ENCODE assay signal across 9 cellular contexts in genomic region chr15:32641517-32642059, GRCh38. TPM values are rescaled to one million over a fixed set of nuclear protein-coding genes. Genes with fewer than 3 reads are reported as not detected.
DNase-seq lines count a peak whose midpoint lies in the region; ATAC-seq lines count a peak whose summit lies in the region.
"Had no signal": no experiment of that assay in that cellular context is flagged by ENCODE, and none has a peak within 500 bp of the region (broad histone marks: within the 10 kb centered on the region; RNA-seq: fewer than 3 reads in every experiment).

Gene SCG5 (plus strand): TSS chr15:32641710. CDS start chr15:32643593, 1,883 bp downstream.

- H3K36me3 Mint-ChIP-seq in activated CD4-positive, alpha-beta T cell treated with anti-CD3 and anti-CD28 coated beads, Interleukin-2, amount 10 ng/mL, durations not matched to agents 24 days and 14 days (ENCODE audit: low read depth) = peaks cover 28% of the 10 kb centered on the region
- H3K36me3 Mint-ChIP-seq in naive thymus-derived CD8-positive, alpha-beta T cell = peaks cover 0 to 3% (median 0%) of the 10 kb centered on the region in 3 donors

- H3K27me3 Mint-ChIP-seq in activated CD4-positive, alpha-beta T cell treated with anti-CD3 and anti-CD28 coated beads, Interleukin-2, amount 10 ng/mL, durations not matched to agents 24 days and 14 days = no peaks in the 10 kb centered on the region
- peaks cover 4 to 14% (median 6%) of the 10 kb centered on the region in 5 donors for H3K27me3 Mint-ChIP-seq in naive thymus-derived CD8-positive, alpha-beta T cell

- H3K27me3 ChIP-seq in adipocyte (replicated peaks; ENCODE audit: control insufficient read depth, insufficient read depth, low read length) (no peaks in the 10 kb centered on the region), iPS-15b (ENCODE audit: control insufficient read depth, insufficient read depth, low read length) (no peaks in the 10 kb centered on the region)
- H3K27me3 ChIP-seq: ascending aorta had no signal

- intact Hi-C loops in activated CD4-positive, alpha-beta T cell treated with anti-CD3 and anti-CD28 coated beads, Interleukin-2, amount 10 ng/mL, durations not matched to agents 24 days and 14 days (cut with micrococcal nuclease) = no loop called here

- H3K9ac ChIP-seq in adipocyte (ENCODE audit: low read length) (no peak within 1 kb of the TSS), iPS-15b (ENCODE audit: low read depth, low read length) (peak within 1 kb of the TSS; percentile 67)

- H3K4me1 Mint-ChIP-seq in activated CD4-positive, alpha-beta T cell treated with anti-CD3 and anti-CD28 coated beads, Interleukin-2, amount 10 ng/mL, durations not matched to agents 24 days and 14 days = peaks cover 3% of the 10 kb centered on the region
- peaks cover 0 to 2% (median 0%) of the 10 kb centered on the region in 4 donors for H3K4me1 Mint-ChIP-seq in naive thymus-derived CD8-positive, alpha-beta T cell

- no peak within 1 kb of the TSS for H3K27ac Mint-ChIP-seq in activated CD4-positive, alpha-beta T cell treated with anti-CD3 and anti-CD28 coated beads, Interleukin-2, amount 10 ng/mL, durations not matched to agents 24 days and 14 days
- H3K27ac Mint-ChIP-seq in naive thymus-derived CD8-positive, alpha-beta T cell = peak within 1 kb of the TSS in 1 of 10 donors; percentile 43

- POLR2A ChIA-PET in naive thymus-derived CD8-positive, alpha-beta T cell (lab: Charles Lee) = no interaction called here

- no peaks in the 10 kb centered on the region for H3K9me3 Mint-ChIP-seq in activated CD4-positive, alpha-beta T cell treated with anti-CD3 and anti-CD28 coated beads, Interleukin-2, amount 10 ng/mL, durations not matched to agents 24 days and 14 days
- no peaks in the 10 kb centered on the region for H3K9me3 Mint-ChIP-seq in naive thymus-derived CD8-positive, alpha-beta T cell

- no peaks in the 10 kb centered on the region for H3K4me1 ChIP-seq in adipocyte (ENCODE audit: control insufficient read depth, insufficient read depth, low read length)
- peaks cover 12% of the 10 kb centered on the region for H3K4me1 ChIP-seq in iPS-15b (ENCODE audit: control insufficient read depth, insufficient read depth, low read length)
- H3K4me1 ChIP-seq: ascending aorta had no signal

- ATAC-seq in naive thymus-derived CD8-positive, alpha-beta T cell = no peak
- no peak for ATAC-seq in GM18907 (IDR thresholded peaks at IDR 0.05; ENCODE audit: unreplicated experiment)

- no peaks in the 10 kb centered on the region for H3K9me3 ChIP-seq in adipocyte (ENCODE audit: control insufficient read depth, low read length)
- no peaks in the 10 kb centered on the region for H3K9me3 ChIP-seq in iPS-15b (ENCODE audit: control insufficient read depth, insufficient read depth, low read length)
- H3K9me3 ChIP-seq: ascending aorta had no signal

- H3K36me3 ChIP-seq in adipocyte (ENCODE audit: control insufficient read depth, insufficient read depth, low read length, severe bottlenecking) (peaks cover under 1% of the 10 kb centered on the region), iPS-15b (ENCODE audit: control insufficient read depth, insufficient read depth, low read length) (no peaks in the 10 kb centered on the region)
- H3K36me3 ChIP-seq: ascending aorta had no signal

- H3K4me3 ChIP-seq in adipocyte (ENCODE audit: low read length) (peak within 1 kb of the TSS; percentile 71), iPS-15b (ENCODE audit: low read depth, low read length) (peak within 1 kb of the TSS; percentile 77)

- peak; percentile 54 for DNase-seq in activated CD4-positive, alpha-beta T cell treated with anti-CD3 and anti-CD28 coated beads, Interleukin-2, amount 10 ng/mL, durations not matched to agents 24 days and 14 days
- DNase-seq in activated CD4-positive, alpha-beta T cell treated with anti-CD3 and anti-CD28 coated beads, Interleukin-2, amount 50 U/mL, for 4 hours = no peak
- DNase-seq in adipocyte (ENCODE audit: low read depth) (no peak), superior temporal gyrus (ENCODE audit: extremely low spot score) (peak; percentile 81)
- no peak for DNase-seq in activated naive CD4-positive, alpha-beta T cell (lab: John Stamatoyannopoulos, UW)
- DNase-seq in naive thymus-derived CD8-positive, alpha-beta T cell = no peak

- H3K4me3 Mint-ChIP-seq in activated CD4-positive, alpha-beta T cell treated with anti-CD3 and anti-CD28 coated beads, Interleukin-2, amount 10 ng/mL, durations not matched to agents 24 days and 14 days = no peak within 1 kb of the TSS
- H3K4me3 Mint-ChIP-seq in naive thymus-derived CD8-positive, alpha-beta T cell = peak within 1 kb of the TSS in 3 of 10 donors; percentile 3 to 39 (median 15)

RNA-seq across cellular contexts. Expression of gene SCG5, which starts in this region (rescaled TPM):
- 1.5 and 2.2 TPM in 2 replicates for total RNA-seq in activated CD4-positive, alpha-beta T cell treated with anti-CD3 and anti-CD28 coated beads, Interleukin-2, amount 10 ng/mL, durations not matched to agents 24 days and 14 days
- total RNA-seq in naive thymus-derived CD8-positive, alpha-beta T cell = not detected
- polyA plus RNA-seq in naive thymus-derived CD8-positive, alpha-beta T cell = not detected
- total RNA-seq: ascending aorta had no signal

Comparison
In these comparisons a context has a peak if more than half of its experiments do, and no peak if none do; other contexts are left out.
1. DNase-seq: peak in activated CD4-positive, alpha-beta T cell treated with anti-CD3 and anti-CD28 coated beads, Interleukin-2, amount 10 ng/mL, durations not matched to agents 24 days and 14 days (single experiment) and superior temporal gyrus (single experiment); none in activated CD4-positive, alpha-beta T cell treated with anti-CD3 and anti-CD28 coated beads, Interleukin-2, amount 50 U/mL, for 4 hours (0 of 2), adipocyte (single experiment), activated naive CD4-positive, alpha-beta T cell (0 of 4) and naive thymus-derived CD8-positive, alpha-beta T cell (0 of 10).